Comparison of ENCODE assay signal across 25 cellular contexts in the genomic region with DNA sequence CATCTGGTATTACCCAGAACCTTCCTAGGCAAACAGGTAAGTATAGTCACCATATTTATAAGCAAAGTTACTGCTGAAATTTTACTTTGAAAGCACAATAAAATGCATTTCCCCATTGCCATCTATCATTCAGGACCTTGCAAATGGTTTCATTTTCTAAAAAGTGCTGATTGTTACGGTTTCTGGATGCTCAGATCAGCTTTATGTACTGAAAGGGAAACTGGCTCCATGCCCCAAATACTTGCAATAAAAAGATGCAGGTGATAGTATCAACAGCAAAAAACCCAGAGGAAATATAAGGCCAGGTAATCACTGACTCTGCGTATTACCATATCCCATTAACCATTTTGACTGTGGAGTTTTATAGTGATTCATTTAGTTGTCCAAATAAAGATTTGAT.
"Had no signal": no experiment of that assay in that cellular context is flagged by ENCODE, and none has a peak within 500 bp of the region (broad histone marks: within the 10 kb centered on the region; RNA-seq: fewer than 3 reads in every experiment).

No MANE protein-coding gene starts in this region.

- H3K27ac ChIP-seq: left lung, lower lobe of right lung, pancreas, prostate gland, suprapubic skin, thoracic aorta, tibial artery, upper lobe of right lung had no signal

- H3K36me3 ChIP-seq: left lung, lower lobe of right lung, pancreas, prostate gland, suprapubic skin, thoracic aorta, tibial artery, upper lobe of right lung had no signal

- H3K4me2 ChIP-seq: smooth muscle cell had no signal

- H3K4me3 ChIP-seq: left lung, lower lobe of right lung, pancreas, prostate gland, smooth muscle cell, suprapubic skin, thoracic aorta, tibial artery, upper lobe of right lung had no signal

- ATAC-seq: left colon; left lung; lower lobe of right lung; naive thymus-derived CD8-positive, alpha-beta T cell; pancreas; right cardiac atrium; stimulated activated effector memory CD8-positive, alpha-beta T cell treated with anti-CD3 and anti-CD28 coated beads, Interleukin-12 subunit alpha, Interleukin-12 subunit beta, amount 100 ng/mL, for 72 hours; upper lobe of right lung had no signal

- DNase-seq: hypothalamus; immature natural killer cell; kidney; left colon; left lung; lower lobe of right lung; mammary epithelial cell; mesenchymal stem cell; naive thymus-derived CD8-positive, alpha-beta T cell; nucleus accumbens; pancreas; posterior cingulate gyrus; retina; right cardiac atrium; stimulated activated CD4-positive, alpha-beta T cell treated with anti-CD3 and anti-CD28 coated beads, Interleukin-2, amount 100 ng/mL, for 24 hours; stimulated activated CD4-positive, alpha-beta T cell treated with anti-CD3 and anti-CD28 coated beads, Interleukin-4, amount 100 ng/mL, for 1 hour; stimulated activated naive CD4-positive, alpha-beta T cell; tibial artery; trophoblast cell; upper lobe of right lung had no signal

- H3K27me3 ChIP-seq: left lung, pancreas, suprapubic skin, tibial artery, upper lobe of right lung had no signal

- H3K4me1 ChIP-seq: left lung, lower lobe of right lung, pancreas, prostate gland, suprapubic skin, tibial artery, upper lobe of right lung had no signal

- H3K9me3 ChIP-seq: left lung, lower lobe of right lung, pancreas, prostate gland, suprapubic skin, thoracic aorta, tibial artery, upper lobe of right lung had no signal
